In genomic region chr1:215660259-215660658, GRCh38 we compare ENCODE assay signal across 1 cellular context.
TF ChIP-seq lines count a peak whose summit lies in the region.

No MANE protein-coding gene starts in this region.

TF ChIP-seq in HepG2, 621 proteins besides CTCF, POLR2A, EP300 and RAD21 (continued from another document):
- TF ChIP-seq ARID5B (CRISPR knock-in tag; IDR thresholded peaks at IDR 0.05) (peak; percentile 37; the same call in 1 of the 2 replicates), MEIS1 (CRISPR knock-in tag; IDR thresholded peaks at IDR 0.05; ENCODE audit: borderline replicate concordance) (no peak), SOX13 (IDR thresholded peaks at IDR 0.05) (no peak), SOX13 (CRISPR knock-in tag; conservative IDR thresholded peaks at IDR 0.05 in 1 of 2, IDR thresholded peaks at IDR 0.05 in 1 of 2) (peak in 1 of 2 experiments; percentile 46; a peak in 1 of 4 replicates), ZNF558 (CRISPR knock-in tag; IDR thresholded peaks at IDR 0.05; ENCODE audit: borderline replicate concordance) (no peak), ZNF546 (CRISPR knock-in tag; conservative IDR thresholded peaks at IDR 0.05) (no peak), ZNF33B (CRISPR knock-in tag; IDR thresholded peaks at IDR 0.05) (no peak), ZNF652 (CRISPR knock-in tag; IDR thresholded peaks at IDR 0.05; ENCODE audit: borderline replicate concordance, low read depth) (no peak), ZNF44 (CRISPR knock-in tag; IDR thresholded peaks at IDR 0.05) (no peak), ZBTB7B (CRISPR knock-in tag; IDR thresholded peaks at IDR 0.05) (peak; percentile 36; the same call in 1 of the 2 replicates), CEBPB (IDR thresholded peaks at IDR 0.05; ENCODE audit: borderline replicate concordance, low read depth, low read length) (peak; percentile 78; the same call in 1 of the 2 replicates), ZNF781 (CRISPR knock-in tag; IDR thresholded peaks at IDR 0.05; ENCODE audit: borderline replicate concordance, not compliant biosample characterization) (no peak), ZNF567 (CRISPR knock-in tag; IDR thresholded peaks at IDR 0.05; ENCODE audit: borderline replicate concordance) (no peak), SSRP1 (CRISPR knock-in tag; IDR thresholded peaks at IDR 0.05) (no peak), PAWR (CRISPR knock-in tag; IDR thresholded peaks at IDR 0.05; ENCODE audit: borderline replicate concordance) (no peak), NR2C2 (CRISPR knock-in tag; IDR thresholded peaks at IDR 0.05; ENCODE audit: borderline replicate concordance) (no peak), CBFB (CRISPR knock-in tag; IDR thresholded peaks at IDR 0.05) (no peak), ZNF740 (CRISPR knock-in tag; IDR thresholded peaks at IDR 0.05) (no peak), ELF1 (CRISPR knock-in tag; IDR thresholded peaks at IDR 0.05) (no peak), BCLAF1 (IDR thresholded peaks at IDR 0.05) (no peak), MZF1 (CRISPR knock-in tag; IDR thresholded peaks at IDR 0.05; ENCODE audit: borderline replicate concordance) (no peak), ZNF784 (CRISPR knock-in tag; IDR thresholded peaks at IDR 0.05; ENCODE audit: borderline replicate concordance) (no peak), FOXP4 (CRISPR knock-in tag; IDR thresholded peaks at IDR 0.05) (0 out of 2 replicates have a peak, but pooled peaks have one; percentile 24), SPEN (CRISPR knock-in tag; IDR thresholded peaks at IDR 0.05; ENCODE audit: low read depth) (no peak), RAD51 (IDR thresholded peaks at IDR 0.05; ENCODE audit: borderline replicate concordance) (no peak), FOXM1 (CRISPR knock-in tag; IDR thresholded peaks at IDR 0.05) (no peak), SOX5 (CRISPR knock-in tag; IDR thresholded peaks at IDR 0.05; ENCODE audit: borderline replicate concordance) (peak; percentile 32; the same call in 1 of the 2 replicates), ZNF704 (CRISPR knock-in tag; IDR thresholded peaks at IDR 0.05; ENCODE audit: borderline replicate concordance) (no peak), HNF4A (CRISPR knock-in tag; IDR thresholded peaks at IDR 0.05) (0 out of 2 replicates have a peak, but pooled peaks have one; percentile 6), ZNF660 (CRISPR knock-in tag; IDR thresholded peaks at IDR 0.05; ENCODE audit: borderline replicate concordance, low read depth) (no peak), FOXK1 (CRISPR knock-in tag; IDR thresholded peaks at IDR 0.05; ENCODE audit: borderline replicate concordance, low read depth) (no peak), TCF7L2 (IDR thresholded peaks at IDR 0.05; ENCODE audit: low read depth, low read length) (no peak), CBX2 (IDR thresholded peaks at IDR 0.05; ENCODE audit: low read depth, low read length) (no peak), CBX2 (CRISPR knock-in tag; IDR thresholded peaks at IDR 0.05; ENCODE audit: low read depth) (no peak), GABPB1 (CRISPR knock-in tag; IDR thresholded peaks at IDR 0.05) (no peak), SRF (IDR thresholded peaks at IDR 0.05; ENCODE audit: low read depth, low read length) (no peak), ZNF766 (CRISPR knock-in tag; IDR thresholded peaks at IDR 0.05; ENCODE audit: borderline replicate concordance) (no peak), IRF9 (CRISPR knock-in tag; IDR thresholded peaks at IDR 0.05; ENCODE audit: borderline replicate concordance) (no peak), ZNF124 (CRISPR knock-in tag; IDR thresholded peaks at IDR 0.05) (no peak), SIN3B (IDR thresholded peaks at IDR 0.05; ENCODE audit: low read length) (no peak), GLMP (CRISPR knock-in tag; IDR thresholded peaks at IDR 0.05; ENCODE audit: borderline replicate concordance) (no peak), SOX6 (IDR thresholded peaks at IDR 0.05) (no peak), SOX6 (CRISPR knock-in tag; IDR thresholded peaks at IDR 0.05) (no peak; the same call in 1 of the 2 replicates), ATF1 (CRISPR knock-in tag; IDR thresholded peaks at IDR 0.05) (no peak), ZNF709 (CRISPR knock-in tag; IDR thresholded peaks at IDR 0.05) (no peak), WIZ (CRISPR knock-in tag; IDR thresholded peaks at IDR 0.05) (no peak), ZNF878 (CRISPR knock-in tag; IDR thresholded peaks at IDR 0.05) (no peak), ZNF274 (CRISPR knock-in tag; IDR thresholded peaks at IDR 0.05) (no peak), HDAC6 (IDR thresholded peaks at IDR 0.05; ENCODE audit: low read depth, low read length) (no peak), ZNF253 (CRISPR knock-in tag; IDR thresholded peaks at IDR 0.05; ENCODE audit: borderline replicate concordance) (no peak), NCOA2 (CRISPR knock-in tag; IDR thresholded peaks at IDR 0.05) (peak; percentile 60; the same call in 1 of the 2 replicates), NR2F6 (IDR thresholded peaks at IDR 0.05) (no peak), NR2F6 (CRISPR knock-in tag; IDR thresholded peaks at IDR 0.05) (no peak), ATAD3A (CRISPR knock-in tag; IDR thresholded peaks at IDR 0.05) (no peak), CHD4 (IDR thresholded peaks at IDR 0.05; ENCODE audit: borderline replicate concordance, low read length) (no peak), AKAP8 (CRISPR knock-in tag; IDR thresholded peaks at IDR 0.05) (no peak)
